19 cellular contexts compared by ENCODE assay signal in genomic region chr1:1968767-1969504, GRCh38. TPM values are rescaled to one million over a fixed set of nuclear protein-coding genes. Genes with fewer than 3 reads are reported as not detected.
"Had no signal": no experiment of that assay in that cellular context is flagged by ENCODE, and none has a peak within 500 bp of the region (broad histone marks: within the 10 kb centered on the region; RNA-seq: fewer than 3 reads in every experiment).

No MANE protein-coding gene starts in this region.

- ATAC-seq: activated CD8-positive, alpha-beta T cell treated with anti-CD3 and anti-CD28 coated beads, Interleukin-2, amount 10 ng/mL, durations not matched to agents 7 days and 5 days; gastroesophageal sphincter; left cardiac atrium; naive thymus-derived CD8-positive, alpha-beta T cell; stimulated activated naive B cell treated with anti-CD40 and anti-IgM and Interleukin-4, amounts not matched to agents 10 μg/mL and 1 μg/mL and 100 μg/mL, for 72 hours had no signal

- H3K4me3 ChIP-seq: gastroesophageal sphincter, heart right ventricle, tibial nerve had no signal

- FAIRE-seq: endothelial cell of umbilical vein had no signal

- H3K36me3 ChIP-seq: gastroesophageal sphincter, heart right ventricle, neutrophil, tibial nerve had no signal

- H3K9me3 ChIP-seq: gastroesophageal sphincter, heart right ventricle, neutrophil, tibial nerve had no signal

- DNase-seq: activated CD4-positive, alpha-beta T cell treated with anti-CD3 and anti-CD28 coated beads, Interleukin-2, amount 10 ng/mL, durations not matched to agents 24 days and 14 days; activated CD4-positive, CD25-positive, alpha-beta regulatory T cell; activated CD8-positive, alpha-beta T cell treated with anti-CD3 and anti-CD28 coated beads, Interleukin-2, amount 10 ng/mL, durations not matched to agents 7 days and 5 days; activated naive CD8-positive, alpha-beta T cell treated with anti-CD3 and anti-CD28 coated beads for 36 hours; cerebellar nuclear complex; effector CD8-positive, alpha-beta T cell; heart right ventricle; left cardiac atrium; retina; stimulated activated CD4-positive, alpha-beta T cell treated with anti-CD3 and anti-CD28 coated beads, Interleukin-15, amount 100 ng/mL, for 24 hours; stimulated activated CD4-positive, alpha-beta T cell treated with anti-CD3 and anti-CD28 coated beads, Interleukin-4, amount 100 ng/mL, for 1 hour; stimulated activated naive B cell treated with anti-CD40 and anti-IgM and Interleukin-4, amounts not matched to agents 10 μg/mL and 1 μg/mL and 100 μg/mL, for 72 hours had no signal

- H3K27ac ChIP-seq: gastroesophageal sphincter, heart right ventricle, neutrophil, tibial nerve had no signal

- H3K4me1 ChIP-seq: gastroesophageal sphincter, heart right ventricle, tibial nerve had no signal

RNA-seq across cellular contexts. Expression of gene CFAP74, which starts 34.6 kb away (rescaled TPM):
- total RNA-seq: activated CD4-positive, alpha-beta T cell treated with anti-CD3 and anti-CD28 coated beads, Interleukin-2, amount 10 ng/mL, durations not matched to agents 24 days and 14 days; activated CD8-positive, alpha-beta T cell treated with anti-CD3 and anti-CD28 coated beads, Interleukin-2, amount 10 ng/mL, durations not matched to agents 7 days and 5 days; activated T-helper 1 cell treated with anti-CD3 and anti-CD28 coated beads, Interleukin-12 subunit alpha, Interleukin-12 subunit beta, Interleukin-2, Interleukin-4 antibody, amounts not matched to agents 30 ng/mL and 10 ng/mL and 1 ng/mL, durations not matched to agents 14 hours and 24 hours and 36 hours; endothelial cell of umbilical vein; heart right ventricle; left cardiac atrium; mucosa of gallbladder; naive thymus-derived CD8-positive, alpha-beta T cell; tibial nerve had no signal
- polyA plus RNA-seq: endothelial cell of umbilical vein; naive thymus-derived CD8-positive, alpha-beta T cell had no signal

RNA-seq across cellular contexts. Expression of gene GABRD, which starts 50.2 kb away (rescaled TPM):
- total RNA-seq: activated CD4-positive, alpha-beta T cell treated with anti-CD3 and anti-CD28 coated beads, Interleukin-2, amount 10 ng/mL, durations not matched to agents 24 days and 14 days; activated CD8-positive, alpha-beta T cell treated with anti-CD3 and anti-CD28 coated beads, Interleukin-2, amount 10 ng/mL, durations not matched to agents 7 days and 5 days; activated naive CD8-positive, alpha-beta T cell treated with anti-CD3 and anti-CD28 coated beads for 36 hours; endothelial cell of umbilical vein; naive thymus-derived CD8-positive, alpha-beta T cell had no signal
- polyA plus RNA-seq: endothelial cell of umbilical vein; naive thymus-derived CD8-positive, alpha-beta T cell had no signal

RNA-seq across cellular contexts. Expression of gene CALML6, which starts 53.9 kb away (rescaled TPM):
- total RNA-seq: activated CD4-positive, alpha-beta T cell treated with anti-CD3 and anti-CD28 coated beads, Interleukin-2, amount 10 ng/mL, durations not matched to agents 24 days and 14 days had no signal
- polyA plus RNA-seq: naive thymus-derived CD8-positive, alpha-beta T cell had no signal
